ENCODE assay signal across 8 cellular contexts in genomic region chr22:42069801-42070516, GRCh38. TPM values are rescaled to one million over a fixed set of nuclear protein-coding genes. Genes with fewer than 3 reads are reported as not detected.
DNase-seq lines count a peak whose midpoint lies in the region; ATAC-seq and TF ChIP-seq lines count a peak whose summit lies in the region.

No MANE protein-coding gene starts in this region.

- WGBS in heart right ventricle, 2 donors, result 17 to 19% methylated on average over 19 of the region's 19 CpGs

- POLR2A ChIA-PET in activated CD4-positive, alpha-beta memory T cell treated with anti-CD3 and anti-CD28 coated beads, Interleukin-2, amount 10 ng/mL, durations not matched to agents 7 days and 5 days (lab: Charles Lee), result interaction anchor here (0.6 to 4.5 kb wide), 19 partner anchors 9 to 545 kb away, joined by 3 to 77 read pairs (median 4); partner anchors contain the start of genes CENPM, NDUFA6, POLDIP3 and SMDT1

- no peaks in the 10 kb centered on the region for H3K9me3 ChIP-seq in heart right ventricle

- TF ChIP-seq CTCF in heart right ventricle (IDR thresholded peaks at IDR 0.05), result no peak

- ATAC-seq in GM18870 (IDR thresholded peaks at IDR 0.05; ENCODE audit: unreplicated experiment), result peak; percentile 7
- peak; percentile 3 for ATAC-seq in HG03342 (IDR thresholded peaks at IDR 0.05; ENCODE audit: unreplicated experiment)
- peak; percentile 1 to 34 (median 6) for ATAC-seq in heart right ventricle
- ATAC-seq in sciatic nerve, result peak; percentile 18
- no peak for ATAC-seq in GM21737 (IDR thresholded peaks at IDR 0.05; ENCODE audit: unreplicated experiment)

- H3K36me3 Mint-ChIP-seq in activated CD4-positive, alpha-beta memory T cell treated with anti-CD3 and anti-CD28 coated beads, Interleukin-2, amount 10 ng/mL, durations not matched to agents 7 days and 5 days (ENCODE audit: low read depth), result peaks cover 37% of the 10 kb centered on the region

- peak overlapping the region; percentile 38 to 87 (median 62) for H3K4me3 ChIP-seq in heart right ventricle

- CTCF ChIA-PET in activated CD4-positive, alpha-beta memory T cell treated with anti-CD3 and anti-CD28 coated beads, Interleukin-2, amount 10 ng/mL, durations not matched to agents 7 days and 5 days (lab: Charles Lee), result interaction anchor here (0.9 to 2.3 kb wide), 6 partner anchors 21 to 375 kb away, joined by 3 to 10 read pairs (median 4); partner anchors contain the start of gene NDUFA6

- H3K36me3 ChIP-seq in heart right ventricle, result peaks cover 0 to 36% (median 12%) of the 10 kb centered on the region in 9 donors

- peaks cover 53% of the 10 kb centered on the region for H3K4me1 Mint-ChIP-seq in activated CD4-positive, alpha-beta memory T cell treated with anti-CD3 and anti-CD28 coated beads, Interleukin-2, amount 10 ng/mL, durations not matched to agents 7 days and 5 days

- H3K27ac Mint-ChIP-seq in activated CD4-positive, alpha-beta memory T cell treated with anti-CD3 and anti-CD28 coated beads, Interleukin-2, amount 10 ng/mL, durations not matched to agents 7 days and 5 days, result peak overlapping the region; percentile 86

- no peaks in the 10 kb centered on the region for H3K9me3 Mint-ChIP-seq in activated CD4-positive, alpha-beta memory T cell treated with anti-CD3 and anti-CD28 coated beads, Interleukin-2, amount 10 ng/mL, durations not matched to agents 7 days and 5 days

- peaks cover 9 to 53% (median 33%) of the 10 kb centered on the region in 9 donors for H3K4me1 ChIP-seq in heart right ventricle

- no peaks in the 10 kb centered on the region for H3K27me3 ChIP-seq in heart right ventricle

- DNase-seq in activated CD4-positive, alpha-beta memory T cell treated with anti-CD3 and anti-CD28 coated beads, Interleukin-2, amount 10 ng/mL, durations not matched to agents 7 days and 5 days, result no peak
- DNase-seq in heart right ventricle (no peak), sciatic nerve (ENCODE audit: low spot score) (peak; percentile 53), NCI-H2029 treated with DMSO at 0.1 percent for 48 hours (lab: John Stamatoyannopoulos, UW) (no peak)
- no peak for DNase-seq in effector CD8-positive, alpha-beta T cell (lab: John Stamatoyannopoulos, UW)

- H3K27me3 Mint-ChIP-seq in activated CD4-positive, alpha-beta memory T cell treated with anti-CD3 and anti-CD28 coated beads, Interleukin-2, amount 10 ng/mL, durations not matched to agents 7 days and 5 days, result no peaks in the 10 kb centered on the region

- peak overlapping the region; percentile 25 to 96 (median 86) for H3K27ac ChIP-seq in heart right ventricle

- intact Hi-C loops in heart right ventricle (cut with DNase I), result loop anchor here in 4 of 10 donors (5.0 to 10.0 kb wide), 3 partner anchors 235 to 482 kb away; partner anchors contain the start of genes SREBF2 (in 2 of the 4), MEI1 (in 1 of the 4) and SERHL2 (in 1 of the 4)
- intact Hi-C loops in sciatic nerve (cut with DNase I), result loop anchor here (10.0 kb wide), 1 partner anchor 95 kb away; no protein-coding TSS in a partner anchor

- peak overlapping the region; percentile 88 for H3K4me3 Mint-ChIP-seq in activated CD4-positive, alpha-beta memory T cell treated with anti-CD3 and anti-CD28 coated beads, Interleukin-2, amount 10 ng/mL, durations not matched to agents 7 days and 5 days

RNA-seq across cellular contexts. Expression of gene NAGA, which starts 0.7 kb away (rescaled TPM):
- 10 to 100 TPM; 33.7 to 35.0 TPM for total RNA-seq in activated CD4-positive, alpha-beta memory T cell treated with anti-CD3 and anti-CD28 coated beads, Interleukin-2, amount 10 ng/mL, durations not matched to agents 7 days and 5 days
- 10 to 100 TPM in 7 of 10 donors, 1 to 10 TPM in 3; 7.3 to 34.8 (median 12.3) TPM for total RNA-seq in heart right ventricle
- polyA plus RNA-seq in heart right ventricle, result 10 to 100 TPM in 1 of 2 donors, 1 to 10 TPM in 1; 6.6 to 13.0 TPM
- 17.0 TPM for total RNA-seq in sciatic nerve

RNA-seq across cellular contexts. Expression of gene PHETA2, which starts 4.1 kb away (rescaled TPM):
- 1 to 10 TPM; 3.6 to 4.5 TPM for total RNA-seq in activated CD4-positive, alpha-beta memory T cell treated with anti-CD3 and anti-CD28 coated beads, Interleukin-2, amount 10 ng/mL, durations not matched to agents 7 days and 5 days
- total RNA-seq in heart right ventricle (1 to 10 TPM; 2.3 to 6.3 (median 2.9) TPM), sciatic nerve (12.8 TPM)
- 1 to 10 TPM; 5.1 to 7.0 TPM for polyA plus RNA-seq in heart right ventricle

RNA-seq across cellular contexts. Expression of gene SMDT1, which starts 9.5 kb away (rescaled TPM):
- 10 to 100 TPM; 92.7 to 98.1 TPM for total RNA-seq in activated CD4-positive, alpha-beta memory T cell treated with anti-CD3 and anti-CD28 coated beads, Interleukin-2, amount 10 ng/mL, durations not matched to agents 7 days and 5 days
- total RNA-seq in heart right ventricle (100 to 1,000 TPM; 111 to 193 (median 128) TPM), sciatic nerve (53.3 TPM)
- polyA plus RNA-seq in heart right ventricle, result 100 to 1,000 TPM; 151 to 197 TPM

RNA-seq across cellular contexts. Expression of gene NDUFA6, which starts 20.6 kb away (rescaled TPM):
- 10 to 100 TPM; 94.8 to 97.1 TPM for total RNA-seq in activated CD4-positive, alpha-beta memory T cell treated with anti-CD3 and anti-CD28 coated beads, Interleukin-2, amount 10 ng/mL, durations not matched to agents 7 days and 5 days
- total RNA-seq in heart right ventricle, result 100 to 1,000 TPM; 179 to 344 (median 265) TPM
- polyA plus RNA-seq in heart right ventricle, result 100 to 1,000 TPM; 369 to 479 TPM
- 31.9 TPM for total RNA-seq in sciatic nerve
